25 cellular contexts compared by ENCODE assay signal in the genomic region with DNA sequence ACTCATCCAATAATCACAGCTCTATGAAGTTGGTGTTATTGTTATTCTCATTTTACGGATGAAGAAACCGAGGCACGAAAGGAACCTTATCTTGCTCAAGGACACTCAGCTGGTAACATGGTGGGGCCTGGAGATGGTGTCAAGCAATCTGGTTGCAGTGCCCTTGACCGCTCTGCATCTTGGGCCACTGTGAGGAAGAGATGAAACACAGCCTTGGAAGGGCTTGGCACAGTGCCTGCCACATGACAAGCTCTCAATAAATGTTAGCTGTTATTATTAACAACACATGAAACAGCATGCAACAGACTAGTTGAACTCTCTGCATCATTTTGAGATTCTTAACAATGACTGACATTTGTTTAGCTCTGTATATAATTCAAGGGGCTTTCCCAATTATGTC. TPM values are rescaled to one million over a fixed set of nuclear protein-coding genes. Genes with fewer than 3 reads are reported as not detected.
DNase-seq lines count a peak whose midpoint lies in the region; ATAC-seq and TF ChIP-seq lines count a peak whose summit lies in the region.
"Had no signal": no experiment of that assay in that cellular context is flagged by ENCODE, and none has a peak within 500 bp of the region (broad histone marks: within the 10 kb centered on the region; RNA-seq: fewer than 3 reads in every experiment).

No MANE protein-coding gene starts in this region.

- DNase-seq in NCI-H1105 treated with DMSO at 0.1 percent for 48 hours (lab: John Stamatoyannopoulos, UW) (peak; percentile 27), NCI-H1105 (lab: John Stamatoyannopoulos, UW) (no peak), IMR-90 (peak; percentile 45), right atrium auricular region (ENCODE audit: low spot score) (peak; percentile 58), DMS53 (lab: John Stamatoyannopoulos, UW) (no peak), NCI-H526 (lab: John Stamatoyannopoulos, UW) (no peak)
- peak; percentile 9 for DNase-seq in stimulated activated CD8-positive, alpha-beta memory T cell treated with anti-CD3 and anti-CD28 coated beads, Interleukin-4, amount 100 ng/mL, for 48 hours
- DNase-seq: activated CD4-positive, alpha-beta memory T cell treated with anti-CD3 and anti-CD28 coated beads, Interleukin-2, amount 10 ng/mL, durations not matched to agents 7 days and 5 days; activated naive CD4-positive, alpha-beta T cell treated with anti-CD3 and anti-CD28 coated beads, Interleukin-2, amount 10 ng/mL, durations not matched to agents 7 days and 5 days; activated T-cell treated with anti-CD3 and anti-CD28 coated beads, Interleukin-2, amount 50 U/mL, for 48 hours; dermis blood vessel endothelial cell; heart right ventricle; left lung; mucosa of descending colon; NCI-H1092; NCI-H2081 treated with DMSO at 0.1 percent for 48 hours; NCI-H510A; stimulated activated CD4-positive, alpha-beta T cell treated with anti-CD3 and anti-CD28 coated beads, Interleukin-1b, Interleukin-23, amount 100 ng/mL, for 48 hours; stimulated activated naive B cell treated with anti-CD40 and anti-IgM and Interleukin-4, amounts not matched to agents 10 μg/mL and 1 μg/mL and 100 μg/mL, for 72 hours; T1000; testis had no signal

- H2BK15ac ChIP-seq in IMR-90 (ENCODE audit: low read depth, low read length), result no peak overlapping the region; the same call in 2 of the 3 replicates

- H3K14ac ChIP-seq in IMR-90 (replicated peaks; ENCODE audit: low read depth, low read length), result peak overlapping the region; percentile 45; the same call in 1 of the 2 replicates

- no peaks in the 10 kb centered on the region for H3K9me3 ChIP-seq in IMR-90 (ENCODE audit: control insufficient read depth, insufficient read depth, low read length)
- H3K9me3 ChIP-seq in right atrium auricular region, result no peaks in the 10 kb centered on the region
- H3K9me3 ChIP-seq: left lung, mucosa of descending colon, testis had no signal

- H4K5ac ChIP-seq in IMR-90 (ENCODE audit: low read depth, low read length), result peak overlapping the region; percentile 49; the same call in 1 of the 2 replicates

- H2AFZ ChIP-seq in IMR-90 (replicated peaks; ENCODE audit: low read length, poor library complexity), result no peak overlapping the region

- dilution Hi-C loops in IMR-90 (cut with HindIII; ENCODE audit: low sequenced_read_pairs, unreplicated experiment), result no loop called here

- H4K20me1 ChIP-seq in IMR-90 (ENCODE audit: insufficient read depth, low read length), result no peaks in the 10 kb centered on the region

- TF ChIP-seq RAD21 in IMR-90 (IDR thresholded peaks at IDR 0.05; ENCODE audit: low read length), result no peak

- H4K91ac ChIP-seq in IMR-90 (ENCODE audit: insufficient read depth, low read depth, low read length), result peak overlapping the region; percentile 67; the same call in 1 of the 2 replicates

- CTCF ChIA-PET in IMR-90 (lab: Yijun Ruan, JAX), result interaction anchor here (0.8 to 1.7 kb wide), 3 partner anchors 9 to 189 kb away, joined by 3 read pairs; no protein-coding TSS in a partner anchor

- intact Hi-C loops in IMR-90 (cut with micrococcal nuclease), result loop anchor here (5.0 kb wide), 1 partner anchor 95 kb away; no protein-coding TSS in a partner anchor

- H3K36me3 ChIP-seq in IMR-90 (ENCODE audit: control insufficient read depth, insufficient read depth, low read length) (no peaks in the 10 kb centered on the region), right atrium auricular region (no peaks in the 10 kb centered on the region)
- H3K36me3 ChIP-seq: cardiac muscle cell, heart right ventricle, left lung had no signal

- POLR2A ChIA-PET in IMR-90 (lab: Charles Lee; ENCODE audit: unreplicated experiment), result no interaction called here

- peak overlapping the region; percentile 26; the same call in 1 of the 2 replicates for H3K23ac ChIP-seq in IMR-90 (ENCODE audit: low read depth, low read length)

- BruUV-seq in IMR-90 (replicated peaks; lab: Mats Ljungman, UMichigan), result no TSS peak

- H3K4me1 ChIP-seq in IMR-90 (ENCODE audit: control insufficient read depth, insufficient read depth, low read length) (peaks cover 15% of the 10 kb centered on the region), right atrium auricular region (peaks cover 0 to 13% of the 10 kb centered on the region in 2 donors)
- H3K4me1 ChIP-seq: left lung, testis had no signal

- no peak overlapping the region; the same call in 1 of the 2 replicates for H3K56ac ChIP-seq in IMR-90 (ENCODE audit: extremely low read depth, insufficient read depth, low read length)

- peak overlapping the region; percentile 51; the same call in 1 of the 2 replicates for H3K27ac ChIP-seq in IMR-90 (ENCODE audit: insufficient read depth, low read length)
- H3K27ac ChIP-seq in right atrium auricular region, result no peak overlapping the region
- H3K27ac ChIP-seq: 22Rv1, cardiac muscle cell, left lung, testis had no signal

- no peaks in the 10 kb centered on the region for H3K79me1 ChIP-seq in IMR-90 (ENCODE audit: low read depth in 1 of 2, low read length in 2 of 2)

- no peak overlapping the region for H3K9ac ChIP-seq in IMR-90 (ENCODE audit: low read depth, low read length)

- no CpG with 5 or more reads among the region's 4 CpGs for WGBS in IMR-90 (ENCODE audit: extremely low coverage in 2 of 2, insufficient read length in 1 of 2), 2 experiments

- TF ChIP-seq POLR2A in IMR-90 (IDR thresholded peaks at IDR 0.05; ENCODE audit: low read depth, low read length), result no peak

- no peak overlapping the region for H2BK5ac ChIP-seq in IMR-90 (ENCODE audit: low read depth, low read length, poor library complexity, severe bottlenecking)

- 0 out of 2 replicates have a peak overlapping the region, but pooled peaks have one; percentile 41 for H2AK5ac ChIP-seq in IMR-90 (ENCODE audit: low read depth, low read length)

- H3K4me2 ChIP-seq in IMR-90 (ENCODE audit: low read depth, low read length), result no peak overlapping the region; the same call in 1 of the 2 replicates

- in situ Hi-C loops in IMR-90 (cut with MboI; ENCODE audit: low sequenced_read_pairs), result no loop called here

- no peak overlapping the region for H3K4me3 ChIP-seq in IMR-90 (ENCODE audit: insufficient read depth, low read depth, low read length)
- no peak overlapping the region for H3K4me3 ChIP-seq in right atrium auricular region
- H3K4me3 ChIP-seq: cardiac muscle cell, heart right ventricle, left lung, mucosa of descending colon, testis had no signal

- H4K8ac ChIP-seq in IMR-90 (ENCODE audit: low read depth in 2 of 2, low read length in 2 of 2), result peak overlapping the region in 1 of 2 experiments; percentile 42; a peak in 1 of 4 replicates

- peaks cover 22% of the 10 kb centered on the region for H3K9me1 ChIP-seq in IMR-90 (ENCODE audit: insufficient read depth, low read length)

- H3K4ac ChIP-seq in IMR-90 (ENCODE audit: low read depth, low read length), result peak overlapping the region; percentile 81

- H2BK120ac ChIP-seq in IMR-90 (ENCODE audit: low read depth, low read length), result peak overlapping the region; percentile 82

- peak; percentile 36 for ATAC-seq in IMR-90 (ENCODE audit: low read depth)
- ATAC-seq in HG02610 (IDR thresholded peaks at IDR 0.05; ENCODE audit: unreplicated experiment), result no peak
- ATAC-seq: activated CD4-positive, CD25-positive, alpha-beta regulatory T cell treated with anti-CD3 and anti-CD28 coated beads, Interleukin-2, amount 50 U/mL, for 24 hours; stimulated activated naive B cell treated with anti-CD40 and anti-IgM and Interleukin-4, amounts not matched to agents 10 μg/mL and 1 μg/mL and 100 μg/mL, for 72 hours had no signal

- no peak for TF ChIP-seq CTCF in IMR-90 (conservative IDR thresholded peaks at IDR 0.05; ENCODE audit: low read depth, low read length)
- no peak for TF ChIP-seq CTCF in right atrium auricular region (IDR thresholded peaks at IDR 0.05)

- H3K27me3 ChIP-seq in IMR-90 (ENCODE audit: control insufficient read depth, insufficient read depth, low read length) (peaks cover 18% of the 10 kb centered on the region), right atrium auricular region (no peaks in the 10 kb centered on the region)
- H3K27me3 ChIP-seq: testis had no signal

- H2BK20ac ChIP-seq in IMR-90 (ENCODE audit: low read depth, low read length), result peak overlapping the region; percentile 52

- peak overlapping the region; percentile 66; the same call in 1 of the 2 replicates for H3K18ac ChIP-seq in IMR-90 (ENCODE audit: low read depth, low read length)

- H2AK9ac ChIP-seq in IMR-90 (replicated peaks; ENCODE audit: low read depth, low read length, poor library complexity), result no peak overlapping the region

TF ChIP-seq in IMR-90, 13 proteins besides CTCF, POLR2A, EP300 and RAD21:
- no peak for TF ChIP-seq MAFK (IDR thresholded peaks at IDR 0.05; ENCODE audit: low read depth, low read length)
- TF ChIP-seq FOS (IDR thresholded peaks at IDR 0.05; ENCODE audit: low read depth, low read length), result no peak
- TF ChIP-seq, protein P1, sequence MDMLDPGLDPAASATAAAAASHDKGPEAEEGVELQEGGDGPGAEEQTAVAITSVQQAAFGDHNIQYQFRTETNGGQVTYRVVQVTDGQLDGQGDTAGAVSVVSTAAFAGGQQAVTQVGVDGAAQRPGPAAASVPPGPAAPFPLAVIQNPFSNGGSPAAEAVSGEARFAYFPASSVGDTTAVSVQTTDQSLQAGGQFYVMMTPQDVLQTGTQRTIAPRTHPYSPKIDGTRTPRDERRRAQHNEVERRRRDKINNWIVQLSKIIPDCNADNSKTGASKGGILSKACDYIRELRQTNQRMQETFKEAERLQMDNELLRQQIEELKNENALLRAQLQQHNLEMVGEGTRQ (IDR thresholded peaks at IDR 0.05; ENCODE audit: low read depth, low read length), result no peak
- no peak for TF ChIP-seq SMC3 (IDR thresholded peaks at IDR 0.05; ENCODE audit: low read depth, low read length)
- TF ChIP-seq CHD1 (IDR thresholded peaks at IDR 0.05; ENCODE audit: low read depth, low read length), result no peak
- no peak for TF ChIP-seq RCOR1 (IDR thresholded peaks at IDR 0.05; ENCODE audit: insufficient replicate concordance, low read length)

RNA-seq across cellular contexts. Expression of a gene that starts 10.1 kb away (rescaled TPM):
- total RNA-seq in IMR-90 (2012; rRNA removed) (2.5 and 4.1 TPM in 2 replicates), right atrium auricular region (10 to 100 TPM; 12.6 to 35.4 TPM)
- 5.6 and 6.6 TPM in 2 replicates for polyA plus RNA-seq in IMR-90 (2012; rRNA removed)
- polyA plus RNA-seq in IMR-90 (2012; cell fraction: cytosol; rRNA removed), result 3.0 and 5.8 TPM in 2 replicates
- polyA plus RNA-seq in IMR-90 (2012; cell fraction: nucleus; rRNA removed; ENCODE audit: low replicate concordance), result 6.2 and 6.6 TPM in 2 replicates

Comparison
In these comparisons a context has a peak if more than half of its experiments do, and no peak if none do; other contexts are left out.
1. DNase-seq: peak in NCI-H1105 treated with DMSO at 0.1 percent for 48 hours (single experiment), IMR-90 (single experiment), right atrium auricular region (single experiment) and stimulated activated CD8-positive, alpha-beta memory T cell treated with anti-CD3 and anti-CD28 coated beads, Interleukin-4, amount 100 ng/mL, for 48 hours (single experiment); none in NCI-H1105 (single experiment), DMS53 (single experiment) and NCI-H526 (0 of 2).